ENCODE assay signal across 33 cellular contexts in genomic region chrX:70084592-70084991, GRCh38. TPM values are rescaled to one million over a fixed set of nuclear protein-coding genes. Genes with fewer than 3 reads are reported as not detected.
"Had no signal": no experiment of that assay in that cellular context is flagged by ENCODE, and none has a peak within 500 bp of the region (broad histone marks: within the 10 kb centered on the region; RNA-seq: fewer than 3 reads in every experiment).

No MANE protein-coding gene starts in this region.

- DNase-seq: activated B cell treated with CpG ODN at 0.5 μM for 24 hours; activated CD4-positive, alpha-beta T cell treated with anti-CD3 and anti-CD28 coated beads for 48 hours; activated CD4-positive, alpha-beta T cell treated with anti-CD3 and anti-CD28 coated beads, Interleukin-2, amount 50 U/mL, for 1 hour; activated CD4-positive, alpha-beta T cell treated with anti-CD3 and anti-CD28 coated beads, Interleukin-2, amount 50 U/mL, for 48 hours; activated CD8-positive, alpha-beta memory T cell treated with anti-CD3 and anti-CD28 coated beads for 24 hours; activated CD8-positive, alpha-beta T cell treated with anti-CD3 and anti-CD28 coated beads for 36 hours; activated effector memory CD4-positive, alpha-beta T cell treated with Interleukin-2 at 50 U/mL for 16 hours; activated gamma-delta T cell treated with Interleukin-2 at 50 U/mL for 16 hours; activated naive CD4-positive, alpha-beta T cell treated with anti-CD3 and anti-CD28 coated beads, Interleukin-2, amount 50 U/mL, for 16 hours; activated naive CD4-positive, alpha-beta T cell treated with Interleukin-2 at 50 U/mL for 16 hours; activated T-cell treated with anti-CD3 and anti-CD28 coated beads, Interleukin-2, amount 50 U/mL, for 4 hours; amniotic stem cell; anterior cingulate cortex; dorsolateral prefrontal cortex; effector memory CD4-positive, alpha-beta T cell; endodermal cell; head of caudate nucleus; T-helper 1 cell; T-helper 17 cell; T1000; WERI-Rb-1 had no signal

- H3K27me3 ChIP-seq: cardiac muscle cell had no signal

- ATAC-seq: activated CD4-positive, CD25-positive, alpha-beta regulatory T cell treated with anti-CD3 and anti-CD28 coated beads, Interleukin-2, amount 50 U/mL, for 24 hours; activated CD8-positive, alpha-beta T cell treated with anti-CD3 and anti-CD28 coated beads for 36 hours; activated T-cell treated with anti-CD3 and anti-CD28 coated beads, Interleukin-2, amount 50 U/mL, for 4 hours; activated T-helper 17 cell treated with anti-CD3 and anti-CD28 coated beads, Interleukin-2, amount 50 U/mL, for 72 hours; esophagus mucosa; T-helper 17 cell had no signal

- H3K4me3 ChIP-seq: cardiac muscle cell, coronary artery, dorsolateral prefrontal cortex had no signal

- H3K36me3 ChIP-seq: cardiac muscle cell, WERI-Rb-1 had no signal

- H3K27ac ChIP-seq: cardiac muscle cell, coronary artery, dorsolateral prefrontal cortex, WERI-Rb-1 had no signal

RNA-seq across cellular contexts. Expression of gene OTUD6A, which starts 22.3 kb away (rescaled TPM):
- total RNA-seq: activated B cell treated with CpG ODN at 0.5 μM for 24 hours; activated CD8-positive, alpha-beta T cell treated with anti-CD3 and anti-CD28 coated beads for 36 hours; activated T-cell treated with anti-CD3 and anti-CD28 coated beads, Interleukin-2, amount 50 U/mL, for 4 hours; activated T-helper 17 cell treated with anti-CD3 and anti-CD28 coated beads, Interleukin-2, amount 50 U/mL, for 72 hours; astrocyte; cardiac muscle cell; cerebellum; epithelial cell of proximal tubule; esophagus mucosa; fibroblast of lung; fibroblast of villous mesenchyme; frontal cortex; T-helper 17 cell had no signal
- polyA plus RNA-seq: adipose tissue, cardiac muscle cell, fibroblast of lung had no signal

RNA-seq across cellular contexts. Expression of gene AWAT2, which starts 34.9 kb away (rescaled TPM):
- total RNA-seq: activated B cell treated with CpG ODN at 0.5 μM for 24 hours; activated CD8-positive, alpha-beta T cell treated with anti-CD3 and anti-CD28 coated beads for 36 hours; activated T-cell treated with anti-CD3 and anti-CD28 coated beads, Interleukin-2, amount 50 U/mL, for 4 hours; activated T-helper 17 cell treated with anti-CD3 and anti-CD28 coated beads, Interleukin-2, amount 50 U/mL, for 72 hours; astrocyte; cardiac muscle cell; cerebellum; dorsolateral prefrontal cortex; endodermal cell; epithelial cell of proximal tubule; esophagus mucosa; fibroblast of lung; fibroblast of villous mesenchyme; frontal cortex; T-helper 17 cell had no signal
- polyA plus RNA-seq: adipose tissue, cardiac muscle cell, fibroblast of lung had no signal
